In the genomic region with DNA sequence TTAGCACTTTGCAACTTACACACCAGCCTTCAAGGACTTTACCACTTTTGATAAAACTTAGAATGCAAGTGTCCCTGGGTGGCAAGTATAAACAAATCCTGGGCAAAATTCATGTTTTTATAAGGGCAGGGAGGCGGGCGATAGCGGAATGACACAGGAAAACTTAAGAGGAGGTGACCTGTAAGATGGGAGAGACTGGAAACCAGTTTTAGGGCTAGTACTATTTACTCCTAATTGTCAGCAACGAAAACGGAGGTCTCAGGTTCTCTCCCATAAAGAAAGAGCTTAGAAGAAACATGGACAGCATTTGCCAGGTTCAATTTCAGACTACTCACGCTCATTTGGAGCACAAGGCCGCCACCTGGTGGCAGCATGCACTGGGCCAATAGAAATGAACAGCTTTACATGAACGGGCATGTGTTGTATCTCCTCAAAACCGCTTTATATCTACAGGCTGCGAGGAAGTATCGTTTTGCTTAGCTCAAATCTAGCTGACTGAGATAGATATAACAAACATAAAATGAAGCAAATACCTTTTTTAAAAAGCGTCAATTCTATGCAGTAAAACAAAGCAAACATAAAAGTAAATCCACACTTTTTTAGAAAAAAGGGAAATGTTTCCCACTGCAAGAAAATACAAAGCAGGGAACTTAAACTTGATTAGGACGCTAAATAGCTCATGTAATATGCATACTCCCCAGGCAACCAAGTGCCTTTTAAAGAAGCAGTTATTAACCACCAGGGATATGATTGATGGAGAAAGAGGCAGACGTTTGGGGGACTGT, we compare ENCODE assay signal across 8 cellular contexts. TPM values are rescaled to one million over a fixed set of nuclear protein-coding genes. Genes with fewer than 3 reads are reported as not detected.
DNase-seq lines count a peak whose midpoint lies in the region; ATAC-seq and TF ChIP-seq lines count a peak whose summit lies in the region.

No MANE protein-coding gene starts in this region.

- peak; percentile 99 for TF ChIP-seq CTCF in OCI-LY1 (IDR thresholded peaks at IDR 0.05; ENCODE audit: low read length)

- TF ChIP-seq POLR2A in erythroblast (IDR thresholded peaks at IDR 0.05; ENCODE audit: low read length) = no peak

- peak overlapping the region in 7 of 9 donors; percentile 1 to 83 (median 65) for H3K27ac Mint-ChIP-seq in naive thymus-derived CD4-positive, alpha-beta T cell

- H2AFZ ChIP-seq in OCI-LY1 (ENCODE audit: low read length) = no peak overlapping the region

- intact Hi-C loops in naive thymus-derived CD4-positive, alpha-beta T cell (cut with micrococcal nuclease) = loop anchor here (1.0 to 5.0 kb wide), 13 partner anchors 14 to 835 kb away; a partner anchor contains a TSS

- CTCF ChIA-PET in naive thymus-derived CD4-positive, alpha-beta T cell (lab: Charles Lee) = interaction anchor here (0.6 to 2.6 kb wide), 27 partner anchors 10 to 839 kb away, joined by 3 to 40 read pairs (median 4); a partner anchor contains a TSS

- H3F3A ChIP-seq in OCI-LY1 (ENCODE audit: insufficient read depth, low read length) = no peaks in the 10 kb centered on the region

- H3K27me3 Mint-ChIP-seq in naive thymus-derived CD4-positive, alpha-beta T cell = no peaks in the 10 kb centered on the region

- H4K20me1 ChIP-seq in OCI-LY1 (ENCODE audit: insufficient read depth, low read length) = no peaks in the 10 kb centered on the region

- no peaks in the 10 kb centered on the region for H3K4me1 ChIP-seq in OCI-LY1 (ENCODE audit: insufficient read depth, low read length, severe bottlenecking)
- H3K4me1 ChIP-seq in naive thymus-derived CD4-positive, alpha-beta T cell (ENCODE audit: control insufficient read depth in 2 of 2, insufficient read depth in 2 of 2, low read length in 2 of 2) = no peaks in the 10 kb centered on the region

- no peaks in the 10 kb centered on the region for H3K36me3 ChIP-seq in OCI-LY1 (ENCODE audit: insufficient read depth, low read length)
- no peaks in the 10 kb centered on the region for H3K36me3 ChIP-seq in naive thymus-derived CD4-positive, alpha-beta T cell (ENCODE audit: control insufficient read depth in 2 of 3, insufficient read depth in 3 of 3, low read length in 3 of 3)

- peak; percentile 86 for ATAC-seq in GM21526 (IDR thresholded peaks at IDR 0.05; ENCODE audit: low FRiP score, unreplicated experiment)
- peak; percentile 92 for ATAC-seq in naive thymus-derived CD4-positive, alpha-beta T cell

- no peaks in the 10 kb centered on the region for H3K36me3 Mint-ChIP-seq in naive thymus-derived CD4-positive, alpha-beta T cell

- 0 out of 2 replicates have a peak, but pooled peaks cover 2% of the 10 kb centered on the region for H3K9me3 ChIP-seq in OCI-LY1 (ENCODE audit: low read length)
- H3K9me3 ChIP-seq in naive thymus-derived CD4-positive, alpha-beta T cell (ENCODE audit: control insufficient read depth in 2 of 3, low read length in 3 of 3) = no peaks in the 10 kb centered on the region

- H3K27ac ChIP-seq in OCI-LY1 (ENCODE audit: low read depth, low read length, poor library complexity, severe bottlenecking) = no peak overlapping the region
- H3K27ac ChIP-seq in naive thymus-derived CD4-positive, alpha-beta T cell (ENCODE audit: low read depth, low read length) = no peak overlapping the region

- H3K4me3 ChIP-seq in OCI-LY1 (ENCODE audit: low read depth, low read length, poor library complexity, severe bottlenecking) = no peak overlapping the region
- no peak overlapping the region for H3K4me3 ChIP-seq in naive thymus-derived CD4-positive, alpha-beta T cell (ENCODE audit: low read length)

- H3K4me2 ChIP-seq in OCI-LY1 (ENCODE audit: low read length) = no peak overlapping the region

- DNase-seq in DMS 273 (lab: John Stamatoyannopoulos, UW; ENCODE audit: unreplicated experiment) (peak; percentile 95), KG1 (lab: John Stamatoyannopoulos, UW) (peak; percentile 11), erythroblast (lab: John Stamatoyannopoulos, UW) (peak; percentile 77 to 88)
- DNase-seq in activated CD8-positive, alpha-beta memory T cell treated with anti-CD3 and anti-CD28 coated beads, Interleukin-2, amount 50 U/mL, for 48 hours = peak; percentile 89
- peak; percentile 70 to 86 (median 80) for DNase-seq in naive thymus-derived CD4-positive, alpha-beta T cell
- DNase-seq in stimulated activated CD8-positive, alpha-beta memory T cell treated with anti-CD3 and anti-CD28 coated beads, Interleukin-7, amount 100 ng/mL, for 48 hours (ENCODE audit: extremely low read depth in 1 of 2, low read depth in 1 of 2) = peak; percentile 47 to 54

- peaks cover 3% of the 10 kb centered on the region; the same call in 1 of the 2 replicates for H3K27me3 ChIP-seq in OCI-LY1 (ENCODE audit: insufficient read depth, low read length)
- H3K27me3 ChIP-seq in naive thymus-derived CD4-positive, alpha-beta T cell (ENCODE audit: control insufficient read depth in 2 of 2, insufficient read depth in 2 of 2, low read length in 2 of 2) = no peaks in the 10 kb centered on the region

- POLR2A ChIA-PET in naive thymus-derived CD4-positive, alpha-beta T cell (lab: Charles Lee) = interaction anchor here (0.6 to 1.0 kb wide), 3 partner anchors 13 to 579 kb away, joined by 3 to 6 read pairs (median 4); no protein-coding TSS in a partner anchor

- H3K9me3 Mint-ChIP-seq in naive thymus-derived CD4-positive, alpha-beta T cell = peaks cover 0 to 4% (median 0%) of the 10 kb centered on the region in 11 donors

- no peaks in the 10 kb centered on the region for H3K79me2 ChIP-seq in OCI-LY1 (ENCODE audit: insufficient read depth, low read length)

- no peak overlapping the region for H3K9ac ChIP-seq in OCI-LY1 (ENCODE audit: low read length)

- no peaks in the 10 kb centered on the region for H3K9me2 ChIP-seq in OCI-LY1 (ENCODE audit: low read depth, low read length)

- no peak overlapping the region for H3K4me3 Mint-ChIP-seq in naive thymus-derived CD4-positive, alpha-beta T cell

- H3K4me1 Mint-ChIP-seq in naive thymus-derived CD4-positive, alpha-beta T cell = peaks cover 0 to 7% (median 4%) of the 10 kb centered on the region in 7 donors

RNA-seq across cellular contexts. Expression of a gene that starts 37.6 kb away (rescaled TPM):
- under 1 TPM in 1 of 5 experiments, not detected in 4; 0.74 TPM for total RNA-seq in naive thymus-derived CD4-positive, alpha-beta T cell
- under 1 TPM; 0.47 to 0.64 TPM for polyA plus RNA-seq in naive thymus-derived CD4-positive, alpha-beta T cell

RNA-seq across cellular contexts. Expression of a gene that starts 59.1 kb away (rescaled TPM):
- 1 to 10 TPM in 1 of 5 experiments, not detected in 4; 1.3 TPM for total RNA-seq in naive thymus-derived CD4-positive, alpha-beta T cell
- polyA plus RNA-seq in naive thymus-derived CD4-positive, alpha-beta T cell = not detected

RNA-seq across cellular contexts. Expression of a gene that starts 59.3 kb away (rescaled TPM):
- total RNA-seq in naive thymus-derived CD4-positive, alpha-beta T cell = not detected
- not detected for polyA plus RNA-seq in naive thymus-derived CD4-positive, alpha-beta T cell

Comparison
In these comparisons a context has a peak if more than half of its experiments do, and no peak if none do; other contexts are left out.
1. DNase-seq: peak in every context shown above with its lines; median percentile 95 in DMS 273; 89 in activated CD8-positive, alpha-beta memory T cell treated with anti-CD3 and anti-CD28 coated beads, Interleukin-2, amount 50 U/mL, for 48 hours; 82 in erythroblast; 80 in naive thymus-derived CD4-positive, alpha-beta T cell; 50 in stimulated activated CD8-positive, alpha-beta memory T cell treated with anti-CD3 and anti-CD28 coated beads, Interleukin-7, amount 100 ng/mL, for 48 hours; 11 in KG1.